In genomic region chr22:41929158-41929896, GRCh38 we compare ENCODE assay signal across 1 cellular context.
TF ChIP-seq lines count a peak whose summit lies in the region.

No MANE protein-coding gene starts in this region.

TF ChIP-seq in GM12878, 131 proteins besides CTCF, POLR2A, EP300 and RAD21 (continued from another document):
- TF ChIP-seq ZBTB4 (CRISPR knock-in tag; IDR thresholded peaks at IDR 0.05) (no peak), ZNF622 (IDR thresholded peaks at IDR 0.05) (no peak), GATAD2B (conservative IDR thresholded peaks at IDR 0.05; ENCODE audit: low read depth) (0 out of 2 replicates have a peak, but pooled peaks have one; percentile 9), IKZF2 (IDR thresholded peaks at IDR 0.05) (peak in 1 of 2 experiments; percentile 17; a peak in 1 of 4 replicates), MTA3 (IDR thresholded peaks at IDR 0.05; ENCODE audit: borderline replicate concordance, low read length) (no peak)
